ENCODE assay signal across 24 cellular contexts in the genomic region with DNA sequence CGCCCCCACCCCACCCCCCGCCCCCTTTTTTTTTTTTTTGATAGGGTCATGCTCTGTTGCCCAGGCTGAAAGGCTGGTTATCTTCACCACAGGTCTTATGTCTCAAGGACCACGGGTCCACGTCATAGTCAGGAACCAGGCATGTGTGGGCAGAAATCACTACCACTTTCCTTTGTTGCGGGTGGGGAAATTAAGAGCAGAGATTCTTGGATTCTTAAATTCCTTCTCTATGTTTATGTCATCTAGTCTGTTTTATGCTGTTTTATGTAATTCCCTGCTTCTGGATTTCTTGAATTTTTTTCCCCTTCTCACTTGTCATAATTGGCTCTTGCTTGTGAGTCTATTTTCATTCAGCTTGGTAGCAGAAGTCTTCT. TPM values are rescaled to one million over a fixed set of nuclear protein-coding genes. Genes with fewer than 3 reads are reported as not detected.
DNase-seq lines count a peak whose midpoint lies in the region; ATAC-seq and TF ChIP-seq lines count a peak whose summit lies in the region.
"Had no signal": no experiment of that assay in that cellular context is flagged by ENCODE, and none has a peak within 500 bp of the region (broad histone marks: within the 10 kb centered on the region; RNA-seq: fewer than 3 reads in every experiment).

No MANE protein-coding gene starts in this region.

- H3K27me3 Mint-ChIP-seq in activated naive CD8-positive, alpha-beta T cell treated with anti-CD3 and anti-CD28 coated beads, Interleukin-2, amount 50 U/mL, for 24 hours = no peaks in the 10 kb centered on the region
- H3K27me3 Mint-ChIP-seq in activated naive CD8-positive, alpha-beta T cell treated with anti-CD3 and anti-CD28 coated beads for 36 hours = no peaks in the 10 kb centered on the region
- H3K27me3 Mint-ChIP-seq: CD4-positive, alpha-beta memory T cell had no signal

- peaks cover 62% of the 10 kb centered on the region for H3K36me3 Mint-ChIP-seq in activated naive CD8-positive, alpha-beta T cell treated with anti-CD3 and anti-CD28 coated beads, Interleukin-2, amount 50 U/mL, for 24 hours (ENCODE audit: low read depth)
- H3K36me3 Mint-ChIP-seq in activated naive CD8-positive, alpha-beta T cell treated with anti-CD3 and anti-CD28 coated beads for 36 hours = peaks cover 15% of the 10 kb centered on the region

- H3K27me3 ChIP-seq in thyroid gland = no peaks in the 10 kb centered on the region
- H3K27me3 ChIP-seq: transverse colon had no signal

- peaks cover 5 to 24% of the 10 kb centered on the region in 2 donors for H3K4me1 ChIP-seq in thyroid gland
- H3K4me1 ChIP-seq: transverse colon had no signal

- peak overlapping the region; percentile 7 for H3K27ac Mint-ChIP-seq in activated naive CD8-positive, alpha-beta T cell treated with anti-CD3 and anti-CD28 coated beads, Interleukin-2, amount 50 U/mL, for 24 hours
- H3K27ac Mint-ChIP-seq in activated naive CD8-positive, alpha-beta T cell treated with anti-CD3 and anti-CD28 coated beads for 36 hours = no peak overlapping the region

- TF ChIP-seq POLR2A in thyroid gland (IDR thresholded peaks at IDR 0.05) = no peak

- H3K4me3 Mint-ChIP-seq in activated naive CD8-positive, alpha-beta T cell treated with anti-CD3 and anti-CD28 coated beads, Interleukin-2, amount 50 U/mL, for 24 hours = no peak overlapping the region
- H3K4me3 Mint-ChIP-seq in activated naive CD8-positive, alpha-beta T cell treated with anti-CD3 and anti-CD28 coated beads for 36 hours = no peak overlapping the region
- H3K4me3 Mint-ChIP-seq: CD4-positive, alpha-beta memory T cell had no signal

- no peak overlapping the region for H3K4me3 ChIP-seq in thyroid gland (replicated peaks in 1 of 3)
- H3K4me3 ChIP-seq: SK-N-MC, transverse colon had no signal

- intact Hi-C loops in thyroid gland (cut with DNase I) = no loop called here

- H3K9me3 ChIP-seq in thyroid gland = no peaks in the 10 kb centered on the region
- H3K9me3 ChIP-seq: transverse colon had no signal

- H3K9me3 Mint-ChIP-seq in activated naive CD8-positive, alpha-beta T cell treated with anti-CD3 and anti-CD28 coated beads, Interleukin-2, amount 50 U/mL, for 24 hours = no peaks in the 10 kb centered on the region
- no peaks in the 10 kb centered on the region for H3K9me3 Mint-ChIP-seq in activated naive CD8-positive, alpha-beta T cell treated with anti-CD3 and anti-CD28 coated beads for 36 hours
- H3K9me3 Mint-ChIP-seq: CD4-positive, alpha-beta memory T cell had no signal

- peaks cover 39 to 44% of the 10 kb centered on the region in 2 donors for H3K36me3 ChIP-seq in thyroid gland

- no peak for TF ChIP-seq CTCF in thyroid gland (IDR thresholded peaks at IDR 0.05)

- no peak for DNase-seq in activated naive CD8-positive, alpha-beta T cell treated with anti-CD3 and anti-CD28 coated beads, Interleukin-2, amount 50 U/mL, for 24 hours
- DNase-seq in activated naive CD8-positive, alpha-beta T cell treated with anti-CD3 and anti-CD28 coated beads for 36 hours = no peak
- DNase-seq in NCI-H2227 treated with DMSO at 0.1 percent for 48 hours (lab: John Stamatoyannopoulos, UW) (peak; percentile 92), glomerular visceral epithelial cell (ENCODE audit: extremely low spot score) (peak; percentile 41), thyroid gland (peak; percentile 50 to 56), NCI-H1105 treated with DMSO at 0.1 percent for 48 hours (lab: John Stamatoyannopoulos, UW) (no peak), retina (no peak)
- DNase-seq: activated CD4-positive, CD25-positive, alpha-beta regulatory T cell; activated effector memory CD4-positive, alpha-beta T cell treated with anti-CD3 and anti-CD28 coated beads, Interleukin-2, amount 50 U/mL, for 16 hours; amygdala; CD4-positive, alpha-beta memory T cell; erythroblast; foreskin melanocyte; H7; hypothalamus; NCI-H1092; NCI-H2081; NCI-H510A treated with DMSO at 0.1 percent for 48 hours; NK-92 treated with Interleukin-12 subunit alpha and Interleukin-12 subunit beta, amount 100 ng/mL, for 24 hours; stimulated activated naive CD8-positive, alpha-beta T cell treated with anti-CD3 and anti-CD28 coated beads, Interleukin-15, Interleukin-2, amounts not matched to agents 100 U/mL and 50 U/mL, for 24 hours; T-helper 9 cell; transverse colon had no signal

- peak overlapping the region; percentile 47 to 75 (median 61) for H3K27ac ChIP-seq in thyroid gland
- H3K27ac ChIP-seq: SK-N-MC, transverse colon had no signal

- WGBS in thyroid gland, 2 donors = 46% methylated on average over 5 of the region's 5 CpGs

- ATAC-seq in activated naive CD8-positive, alpha-beta T cell treated with anti-CD3 and anti-CD28 coated beads, Interleukin-2, amount 50 U/mL, for 24 hours = no peak
- ATAC-seq in GM21717 (IDR thresholded peaks at IDR 0.05; ENCODE audit: unreplicated experiment) = no peak

- peaks cover 7% of the 10 kb centered on the region for H3K4me1 Mint-ChIP-seq in activated naive CD8-positive, alpha-beta T cell treated with anti-CD3 and anti-CD28 coated beads, Interleukin-2, amount 50 U/mL, for 24 hours
- peaks cover 4% of the 10 kb centered on the region for H3K4me1 Mint-ChIP-seq in activated naive CD8-positive, alpha-beta T cell treated with anti-CD3 and anti-CD28 coated beads for 36 hours

RNA-seq across cellular contexts. Expression of a gene that starts 25.8 kb away (rescaled TPM):
- 100 to 1,000 TPM; 156 to 162 TPM for total RNA-seq in activated naive CD8-positive, alpha-beta T cell treated with anti-CD3 and anti-CD28 coated beads for 36 hours
- total RNA-seq in thyroid gland = 100 to 1,000 TPM; 146 to 252 (median 164) TPM

Comparison
In these comparisons a context has a peak if more than half of its experiments do, and no peak if none do; other contexts are left out.
1. DNase-seq: peak in NCI-H2227 treated with DMSO at 0.1 percent for 48 hours (single experiment), glomerular visceral epithelial cell (single experiment) and thyroid gland (2 of 2); none in activated naive CD8-positive, alpha-beta T cell treated with anti-CD3 and anti-CD28 coated beads, Interleukin-2, amount 50 U/mL, for 24 hours (single experiment), activated naive CD8-positive, alpha-beta T cell treated with anti-CD3 and anti-CD28 coated beads for 36 hours (single experiment), NCI-H1105 treated with DMSO at 0.1 percent for 48 hours (single experiment) and retina (single experiment).